In the genomic region with DNA sequence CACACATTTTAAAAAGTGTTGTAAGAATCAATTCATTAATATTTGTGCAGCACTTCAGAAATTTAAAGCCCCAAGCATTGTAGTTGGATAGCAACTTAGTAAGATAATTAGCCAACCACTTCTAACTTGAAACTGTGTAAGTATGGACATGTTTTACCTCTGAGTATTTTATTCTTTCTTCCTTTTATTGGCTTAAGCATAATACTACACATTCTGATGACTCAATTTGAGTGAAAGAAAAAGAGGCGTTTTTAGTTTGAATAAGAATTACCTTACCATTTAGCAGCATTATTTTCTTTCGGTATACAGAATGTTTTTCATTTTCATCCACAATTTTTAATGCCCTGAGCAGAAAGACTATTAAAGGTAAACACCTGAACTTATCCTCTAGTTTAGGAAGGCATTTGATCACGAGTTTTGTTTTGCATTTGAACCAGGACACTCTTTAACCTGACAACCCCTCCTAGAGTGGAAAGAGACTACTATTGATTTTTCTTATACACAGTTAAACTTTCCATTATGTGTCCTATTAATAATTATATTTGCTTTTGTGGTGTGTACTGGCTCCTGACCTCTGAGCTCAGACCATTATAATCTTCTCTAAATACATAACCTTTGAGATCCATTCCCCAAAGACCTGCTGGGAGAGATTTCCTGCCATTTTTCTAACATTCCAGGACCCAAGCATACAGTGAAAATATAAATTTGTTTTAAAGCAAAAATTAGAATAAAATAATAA, we compare ENCODE assay signal across 2 cellular contexts.
TF ChIP-seq lines count a peak whose summit lies in the region.

No MANE protein-coding gene starts in this region.

TF ChIP-seq in IMR-90, 13 proteins besides CTCF, POLR2A, EP300 and RAD21:
- no peak for TF ChIP-seq SMC3 (IDR thresholded peaks at IDR 0.05; ENCODE audit: low read depth, low read length)
- TF ChIP-seq MAZ (IDR thresholded peaks at IDR 0.05; ENCODE audit: borderline replicate concordance, low read depth, low read length), result no peak
- TF ChIP-seq, protein P1, sequence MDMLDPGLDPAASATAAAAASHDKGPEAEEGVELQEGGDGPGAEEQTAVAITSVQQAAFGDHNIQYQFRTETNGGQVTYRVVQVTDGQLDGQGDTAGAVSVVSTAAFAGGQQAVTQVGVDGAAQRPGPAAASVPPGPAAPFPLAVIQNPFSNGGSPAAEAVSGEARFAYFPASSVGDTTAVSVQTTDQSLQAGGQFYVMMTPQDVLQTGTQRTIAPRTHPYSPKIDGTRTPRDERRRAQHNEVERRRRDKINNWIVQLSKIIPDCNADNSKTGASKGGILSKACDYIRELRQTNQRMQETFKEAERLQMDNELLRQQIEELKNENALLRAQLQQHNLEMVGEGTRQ (IDR thresholded peaks at IDR 0.05; ENCODE audit: low read depth, low read length), result no peak
- no peak for TF ChIP-seq CHD1 (IDR thresholded peaks at IDR 0.05; ENCODE audit: low read depth, low read length)
- TF ChIP-seq RCOR1 (IDR thresholded peaks at IDR 0.05; ENCODE audit: insufficient replicate concordance, low read length), result no peak
- TF ChIP-seq MAFK (IDR thresholded peaks at IDR 0.05; ENCODE audit: low read depth, low read length), result no peak
- no peak for TF ChIP-seq NFE2L2 (IDR thresholded peaks at IDR 0.05; ENCODE audit: low read depth, low read length)
- TF ChIP-seq, protein P2, sequence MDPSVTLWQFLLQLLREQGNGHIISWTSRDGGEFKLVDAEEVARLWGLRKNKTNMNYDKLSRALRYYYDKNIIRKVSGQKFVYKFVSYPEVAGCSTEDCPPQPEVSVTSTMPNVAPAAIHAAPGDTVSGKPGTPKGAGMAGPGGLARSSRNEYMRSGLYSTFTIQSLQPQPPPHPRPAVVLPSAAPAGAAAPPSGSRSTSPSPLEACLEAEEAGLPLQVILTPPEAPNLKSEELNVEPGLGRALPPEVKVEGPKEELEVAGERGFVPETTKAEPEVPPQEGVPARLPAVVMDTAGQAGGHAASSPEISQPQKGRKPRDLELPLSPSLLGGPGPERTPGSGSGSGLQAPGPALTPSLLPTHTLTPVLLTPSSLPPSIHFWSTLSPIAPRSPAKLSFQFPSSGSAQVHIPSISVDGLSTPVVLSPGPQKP (IDR thresholded peaks at IDR 0.05; ENCODE audit: borderline replicate concordance, low read depth, low read length), result no peak
- no peak for TF ChIP-seq CEBPB (IDR thresholded peaks at IDR 0.05; ENCODE audit: low read depth, low read length)
- no peak for TF ChIP-seq MXI1 (IDR thresholded peaks at IDR 0.05; ENCODE audit: borderline replicate concordance, low read depth, low read length)
- TF ChIP-seq FOS (IDR thresholded peaks at IDR 0.05; ENCODE audit: low read depth, low read length), result no peak
- TF ChIP-seq BHLHE40 (IDR thresholded peaks at IDR 0.05; ENCODE audit: low read depth, low read length), result no peak
- no peak for TF ChIP-seq RFX5 (IDR thresholded peaks at IDR 0.05; ENCODE audit: low read depth, low read length)
TF ChIP-seq in IMR-90: peak in this region for 0.

TF ChIP-seq in liver, 16 proteins besides CTCF, POLR2A, EP300 and RAD21:
- TF ChIP-seq, protein P3, sequence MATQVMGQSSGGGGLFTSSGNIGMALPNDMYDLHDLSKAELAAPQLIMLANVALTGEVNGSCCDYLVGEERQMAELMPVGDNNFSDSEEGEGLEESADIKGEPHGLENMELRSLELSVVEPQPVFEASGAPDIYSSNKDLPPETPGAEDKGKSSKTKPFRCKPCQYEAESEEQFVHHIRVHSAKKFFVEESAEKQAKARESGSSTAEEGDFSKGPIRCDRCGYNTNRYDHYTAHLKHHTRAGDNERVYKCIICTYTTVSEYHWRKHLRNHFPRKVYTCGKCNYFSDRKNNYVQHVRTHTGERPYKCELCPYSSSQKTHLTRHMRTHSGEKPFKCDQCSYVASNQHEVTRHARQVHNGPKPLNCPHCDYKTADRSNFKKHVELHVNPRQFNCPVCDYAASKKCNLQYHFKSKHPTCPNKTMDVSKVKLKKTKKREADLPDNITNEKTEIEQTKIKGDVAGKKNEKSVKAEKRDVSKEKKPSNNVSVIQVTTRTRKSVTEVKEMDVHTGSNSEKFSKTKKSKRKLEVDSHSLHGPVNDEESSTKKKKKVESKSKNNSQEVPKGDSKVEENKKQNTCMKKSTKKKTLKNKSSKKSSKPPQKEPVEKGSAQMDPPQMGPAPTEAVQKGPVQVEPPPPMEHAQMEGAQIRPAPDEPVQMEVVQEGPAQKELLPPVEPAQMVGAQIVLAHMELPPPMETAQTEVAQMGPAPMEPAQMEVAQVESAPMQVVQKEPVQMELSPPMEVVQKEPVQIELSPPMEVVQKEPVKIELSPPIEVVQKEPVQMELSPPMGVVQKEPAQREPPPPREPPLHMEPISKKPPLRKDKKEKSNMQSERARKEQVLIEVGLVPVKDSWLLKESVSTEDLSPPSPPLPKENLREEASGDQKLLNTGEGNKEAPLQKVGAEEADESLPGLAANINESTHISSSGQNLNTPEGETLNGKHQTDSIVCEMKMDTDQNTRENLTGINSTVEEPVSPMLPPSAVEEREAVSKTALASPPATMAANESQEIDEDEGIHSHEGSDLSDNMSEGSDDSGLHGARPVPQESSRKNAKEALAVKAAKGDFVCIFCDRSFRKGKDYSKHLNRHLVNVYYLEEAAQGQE (IDR thresholded peaks at IDR 0.05), result no peak
- TF ChIP-seq FOXA2 (IDR thresholded peaks at IDR 0.05) (no peak), HNF4G (IDR thresholded peaks at IDR 0.05) (peak; percentile 6), HNF4A (conservative IDR thresholded peaks at IDR 0.05) (peak; percentile 27 to 51), NR2F2 (IDR thresholded peaks at IDR 0.05) (peak; percentile 37), SP1 (IDR thresholded peaks at IDR 0.05) (peak; percentile 39), RXRA (IDR thresholded peaks at IDR 0.05) (peak; percentile 29 to 45)
